ENCODE assay signal across 6 cellular contexts in the genomic region with DNA sequence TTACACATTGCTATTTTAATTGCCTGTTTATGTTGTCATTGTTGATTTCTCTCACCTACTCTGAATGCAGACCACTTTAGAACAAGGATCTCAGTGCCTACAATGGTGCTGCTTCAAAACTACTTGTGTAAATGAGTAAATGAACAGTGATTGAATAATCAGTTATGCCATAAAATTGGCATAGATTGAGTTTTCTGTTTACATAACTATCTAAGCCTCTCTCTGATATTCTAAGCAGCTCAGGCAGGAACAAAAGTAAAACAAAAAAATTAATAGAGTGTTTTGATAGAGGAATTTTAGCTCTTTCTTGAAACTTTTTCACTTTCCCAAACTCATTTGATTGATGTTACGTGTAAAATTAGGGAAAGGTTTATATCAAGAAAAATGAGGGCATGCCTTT.
"Had no signal": no experiment of that assay in that cellular context is flagged by ENCODE, and none has a peak within 500 bp of the region (broad histone marks: within the 10 kb centered on the region; RNA-seq: fewer than 3 reads in every experiment).

No MANE protein-coding gene starts in this region.

- ATAC-seq: K562 had no signal

- DNase-seq: GM23248, H9, HCEC 1CT, IMR-90, KG1 had no signal

- H3K9ac ChIP-seq: GM23248 had no signal

- H2AFZ ChIP-seq: GM23248 had no signal

- H3K4me3 ChIP-seq: GM23248, K562 had no signal

- H3K27ac ChIP-seq: GM23248 had no signal
